1 cellular context compared by ENCODE assay signal in genomic region chr7:107169120-107170050, GRCh38.
A peak's percentile ranks its signal among the peaks of the same experiment; 100 is the strongest.
TF ChIP-seq lines count a peak whose summit lies in the region.

No MANE protein-coding gene starts in this region.

TF ChIP-seq in HepG2, 621 proteins besides CTCF, POLR2A, EP300 and RAD21 (continued from another document and continues in another):
- TF ChIP-seq ZNF124 (CRISPR knock-in tag; IDR thresholded peaks at IDR 0.05) (0 out of 2 replicates have a peak, but pooled peaks have one; percentile 74), ZNF562 (CRISPR knock-in tag; IDR thresholded peaks at IDR 0.05; ENCODE audit: borderline replicate concordance) (no peak), ZBTB7B (CRISPR knock-in tag; IDR thresholded peaks at IDR 0.05) (no peak; the same call in 1 of the 2 replicates), SIN3B (IDR thresholded peaks at IDR 0.05; ENCODE audit: low read length) (no peak), IKZF5 (CRISPR knock-in tag; IDR thresholded peaks at IDR 0.05) (peak; percentile 60; the same call in 1 of the 2 replicates), HNRNPLL (IDR thresholded peaks at IDR 0.05; ENCODE audit: low read depth, low read length, poor library complexity, severe bottlenecking) (peak; percentile 74), NPAS2 (CRISPR knock-in tag; IDR thresholded peaks at IDR 0.05; ENCODE audit: borderline replicate concordance) (no peak), PHF8 (CRISPR knock-in tag; IDR thresholded peaks at IDR 0.05) (peak; percentile 68), ZNF343 (CRISPR knock-in tag; IDR thresholded peaks at IDR 0.05) (no peak), POLR2G (IDR thresholded peaks at IDR 0.05; ENCODE audit: low read depth, low read length) (peak; percentile 76), ZNF530 (CRISPR knock-in tag; IDR thresholded peaks at IDR 0.05; ENCODE audit: low read depth) (no peak), REST (IDR thresholded peaks at IDR 0.05; ENCODE audit: borderline replicate concordance in 1 of 2, low read depth in 1 of 2, low read length in 2 of 2) (no peak; a peak in 1 of 4 replicates), DNMT1 (CRISPR knock-in tag; IDR thresholded peaks at IDR 0.05) (no peak), NCOA2 (CRISPR knock-in tag; IDR thresholded peaks at IDR 0.05) (peak; percentile 53; the same call in 1 of the 2 replicates), BORCS8-MEF2B (CRISPR knock-in tag; IDR thresholded peaks at IDR 0.05) (peak; percentile 67; the same call in 1 of the 2 replicates), PRPF4 (IDR thresholded peaks at IDR 0.05; ENCODE audit: low read depth, low read length, poor library complexity, severe bottlenecking) (peak; percentile 98), CREB1 (IDR thresholded peaks at IDR 0.05) (peak; percentile 66), CREB1 (CRISPR knock-in tag; IDR thresholded peaks at IDR 0.05) (no peak; the same call in 1 of the 2 replicates), ZNF883 (CRISPR knock-in tag; IDR thresholded peaks at IDR 0.05; ENCODE audit: not compliant biosample characterization) (no peak), MAX (IDR thresholded peaks at IDR 0.05) (peak; percentile 81), GATAD1 (CRISPR knock-in tag; IDR thresholded peaks at IDR 0.05) (peak; percentile 76), AGO1 (IDR thresholded peaks at IDR 0.05; ENCODE audit: low read depth, low read length, poor library complexity, severe bottlenecking) (peak; percentile 95), RAD51 (IDR thresholded peaks at IDR 0.05; ENCODE audit: borderline replicate concordance) (peak; percentile 85), ELF1 (CRISPR knock-in tag; IDR thresholded peaks at IDR 0.05) (peak; percentile 57), HNRNPH1 (optimal IDR thresholded peaks at IDR 0.05; ENCODE audit: low read depth, low read length) (no peak), ZNF329 (CRISPR knock-in tag; IDR thresholded peaks at IDR 0.05; ENCODE audit: low read depth) (no peak), HOXD1 (CRISPR knock-in tag; IDR thresholded peaks at IDR 0.05) (peak; percentile 56; the same call in 1 of the 2 replicates), BCL6 (CRISPR knock-in tag; IDR thresholded peaks at IDR 0.05) (peak; percentile 45; the same call in 1 of the 2 replicates), ZFP90 (CRISPR knock-in tag; IDR thresholded peaks at IDR 0.05; ENCODE audit: borderline replicate concordance) (0 out of 2 replicates have a peak, but pooled peaks have one; percentile 38), ARID2 (CRISPR knock-in tag; IDR thresholded peaks at IDR 0.05; ENCODE audit: borderline replicate concordance) (0 out of 2 replicates have a peak, but pooled peaks have one; percentile 43), POGK (CRISPR knock-in tag; conservative IDR thresholded peaks at IDR 0.05) (peak; percentile 69; the same call in 1 of the 2 replicates), ZNF431 (CRISPR knock-in tag; IDR thresholded peaks at IDR 0.05; ENCODE audit: borderline replicate concordance, low read depth) (no peak), ZNF547 (CRISPR knock-in tag; IDR thresholded peaks at IDR 0.05) (0 out of 2 replicates have a peak, but pooled peaks have one; percentile 40), MIER2 (CRISPR knock-in tag; IDR thresholded peaks at IDR 0.05) (no peak), PHF20 (CRISPR knock-in tag; IDR thresholded peaks at IDR 0.05) (peak; percentile 71), MAF1 (CRISPR knock-in tag; IDR thresholded peaks at IDR 0.05; ENCODE audit: borderline replicate concordance) (no peak)
- TF ChIP-seq, protein P1, sequence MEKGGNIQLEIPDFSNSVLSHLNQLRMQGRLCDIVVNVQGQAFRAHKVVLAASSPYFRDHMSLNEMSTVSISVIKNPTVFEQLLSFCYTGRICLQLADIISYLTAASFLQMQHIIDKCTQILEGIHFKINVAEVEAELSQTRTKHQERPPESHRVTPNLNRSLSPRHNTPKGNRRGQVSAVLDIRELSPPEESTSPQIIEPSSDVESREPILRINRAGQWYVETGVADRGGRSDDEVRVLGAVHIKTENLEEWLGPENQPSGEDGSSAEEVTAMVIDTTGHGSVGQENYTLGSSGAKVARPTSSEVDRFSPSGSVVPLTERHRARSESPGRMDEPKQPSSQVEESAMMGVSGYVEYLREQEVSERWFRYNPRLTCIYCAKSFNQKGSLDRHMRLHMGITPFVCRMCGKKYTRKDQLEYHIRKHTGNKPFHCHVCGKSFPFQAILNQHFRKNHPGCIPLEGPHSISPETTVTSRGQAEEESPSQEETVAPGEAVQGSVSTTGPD (CRISPR knock-in tag; IDR thresholded peaks at IDR 0.05): no peak
- TF ChIP-seq, protein P2, sequence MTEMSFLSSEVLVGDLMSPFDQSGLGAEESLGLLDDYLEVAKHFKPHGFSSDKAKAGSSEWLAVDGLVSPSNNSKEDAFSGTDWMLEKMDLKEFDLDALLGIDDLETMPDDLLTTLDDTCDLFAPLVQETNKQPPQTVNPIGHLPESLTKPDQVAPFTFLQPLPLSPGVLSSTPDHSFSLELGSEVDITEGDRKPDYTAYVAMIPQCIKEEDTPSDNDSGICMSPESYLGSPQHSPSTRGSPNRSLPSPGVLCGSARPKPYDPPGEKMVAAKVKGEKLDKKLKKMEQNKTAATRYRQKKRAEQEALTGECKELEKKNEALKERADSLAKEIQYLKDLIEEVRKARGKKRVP (CRISPR knock-in tag; IDR thresholded peaks at IDR 0.05): no peak
- TF ChIP-seq, protein P3, sequence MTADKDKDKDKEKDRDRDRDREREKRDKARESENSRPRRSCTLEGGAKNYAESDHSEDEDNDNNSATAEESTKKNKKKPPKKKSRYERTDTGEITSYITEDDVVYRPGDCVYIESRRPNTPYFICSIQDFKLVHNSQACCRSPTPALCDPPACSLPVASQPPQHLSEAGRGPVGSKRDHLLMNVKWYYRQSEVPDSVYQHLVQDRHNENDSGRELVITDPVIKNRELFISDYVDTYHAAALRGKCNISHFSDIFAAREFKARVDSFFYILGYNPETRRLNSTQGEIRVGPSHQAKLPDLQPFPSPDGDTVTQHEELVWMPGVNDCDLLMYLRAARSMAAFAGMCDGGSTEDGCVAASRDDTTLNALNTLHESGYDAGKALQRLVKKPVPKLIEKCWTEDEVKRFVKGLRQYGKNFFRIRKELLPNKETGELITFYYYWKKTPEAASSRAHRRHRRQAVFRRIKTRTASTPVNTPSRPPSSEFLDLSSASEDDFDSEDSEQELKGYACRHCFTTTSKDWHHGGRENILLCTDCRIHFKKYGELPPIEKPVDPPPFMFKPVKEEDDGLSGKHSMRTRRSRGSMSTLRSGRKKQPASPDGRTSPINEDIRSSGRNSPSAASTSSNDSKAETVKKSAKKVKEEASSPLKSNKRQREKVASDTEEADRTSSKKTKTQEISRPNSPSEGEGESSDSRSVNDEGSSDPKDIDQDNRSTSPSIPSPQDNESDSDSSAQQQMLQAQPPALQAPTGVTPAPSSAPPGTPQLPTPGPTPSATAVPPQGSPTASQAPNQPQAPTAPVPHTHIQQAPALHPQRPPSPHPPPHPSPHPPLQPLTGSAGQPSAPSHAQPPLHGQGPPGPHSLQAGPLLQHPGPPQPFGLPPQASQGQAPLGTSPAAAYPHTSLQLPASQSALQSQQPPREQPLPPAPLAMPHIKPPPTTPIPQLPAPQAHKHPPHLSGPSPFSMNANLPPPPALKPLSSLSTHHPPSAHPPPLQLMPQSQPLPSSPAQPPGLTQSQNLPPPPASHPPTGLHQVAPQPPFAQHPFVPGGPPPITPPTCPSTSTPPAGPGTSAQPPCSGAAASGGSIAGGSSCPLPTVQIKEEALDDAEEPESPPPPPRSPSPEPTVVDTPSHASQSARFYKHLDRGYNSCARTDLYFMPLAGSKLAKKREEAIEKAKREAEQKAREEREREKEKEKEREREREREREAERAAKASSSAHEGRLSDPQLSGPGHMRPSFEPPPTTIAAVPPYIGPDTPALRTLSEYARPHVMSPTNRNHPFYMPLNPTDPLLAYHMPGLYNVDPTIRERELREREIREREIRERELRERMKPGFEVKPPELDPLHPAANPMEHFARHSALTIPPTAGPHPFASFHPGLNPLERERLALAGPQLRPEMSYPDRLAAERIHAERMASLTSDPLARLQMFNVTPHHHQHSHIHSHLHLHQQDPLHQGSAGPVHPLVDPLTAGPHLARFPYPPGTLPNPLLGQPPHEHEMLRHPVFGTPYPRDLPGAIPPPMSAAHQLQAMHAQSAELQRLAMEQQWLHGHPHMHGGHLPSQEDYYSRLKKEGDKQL (CRISPR knock-in tag; IDR thresholded peaks at IDR 0.05; ENCODE audit: low read depth): no peak
- TF ChIP-seq, protein P4, sequence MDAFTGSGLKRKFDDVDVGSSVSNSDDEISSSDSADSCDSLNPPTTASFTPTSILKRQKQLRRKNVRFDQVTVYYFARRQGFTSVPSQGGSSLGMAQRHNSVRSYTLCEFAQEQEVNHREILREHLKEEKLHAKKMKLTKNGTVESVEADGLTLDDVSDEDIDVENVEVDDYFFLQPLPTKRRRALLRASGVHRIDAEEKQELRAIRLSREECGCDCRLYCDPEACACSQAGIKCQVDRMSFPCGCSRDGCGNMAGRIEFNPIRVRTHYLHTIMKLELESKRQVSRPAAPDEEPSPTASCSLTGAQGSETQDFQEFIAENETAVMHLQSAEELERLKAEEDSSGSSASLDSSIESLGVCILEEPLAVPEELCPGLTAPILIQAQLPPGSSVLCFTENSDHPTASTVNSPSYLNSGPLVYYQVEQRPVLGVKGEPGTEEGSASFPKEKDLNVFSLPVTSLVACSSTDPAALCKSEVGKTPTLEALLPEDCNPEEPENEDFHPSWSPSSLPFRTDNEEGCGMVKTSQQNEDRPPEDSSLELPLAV (CRISPR knock-in tag; conservative IDR thresholded peaks at IDR 0.05; ENCODE audit: low read depth): no peak
- TF ChIP-seq, protein P5, sequence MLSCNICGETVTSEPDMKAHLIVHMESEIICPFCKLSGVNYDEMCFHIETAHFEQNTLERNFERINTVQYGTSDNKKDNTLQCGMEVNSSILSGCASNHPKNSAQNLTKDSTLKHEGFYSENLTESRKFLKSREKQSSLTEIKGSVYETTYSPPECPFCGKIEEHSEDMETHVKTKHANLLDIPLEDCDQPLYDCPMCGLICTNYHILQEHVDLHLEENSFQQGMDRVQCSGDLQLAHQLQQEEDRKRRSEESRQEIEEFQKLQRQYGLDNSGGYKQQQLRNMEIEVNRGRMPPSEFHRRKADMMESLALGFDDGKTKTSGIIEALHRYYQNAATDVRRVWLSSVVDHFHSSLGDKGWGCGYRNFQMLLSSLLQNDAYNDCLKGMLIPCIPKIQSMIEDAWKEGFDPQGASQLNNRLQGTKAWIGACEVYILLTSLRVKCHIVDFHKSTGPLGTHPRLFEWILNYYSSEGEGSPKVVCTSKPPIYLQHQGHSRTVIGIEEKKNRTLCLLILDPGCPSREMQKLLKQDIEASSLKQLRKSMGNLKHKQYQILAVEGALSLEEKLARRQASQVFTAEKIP (CRISPR knock-in tag; IDR thresholded peaks at IDR 0.05; ENCODE audit: borderline replicate concordance): no peak
